7 cellular contexts compared by ENCODE assay signal in the genomic region with DNA sequence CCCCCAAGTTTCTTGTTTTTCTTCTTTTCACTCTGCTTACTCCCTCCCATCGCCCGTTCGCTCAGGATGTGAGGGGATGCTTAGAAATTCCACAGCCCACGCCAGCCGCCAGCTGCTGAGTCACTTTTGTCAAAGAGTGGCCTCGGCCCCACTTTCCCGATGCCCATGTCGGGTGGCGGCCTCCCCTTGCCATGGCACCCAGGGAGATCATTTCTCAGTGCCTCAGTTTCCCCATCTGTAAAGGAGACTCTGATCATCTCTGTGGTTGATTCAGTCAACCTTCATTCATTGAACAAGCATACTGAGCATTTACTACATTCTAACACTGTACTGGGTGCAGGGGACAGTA. TPM values are rescaled to one million over a fixed set of nuclear protein-coding genes. Genes with fewer than 3 reads are reported as not detected.
DNase-seq lines count a peak whose midpoint lies in the region; ATAC-seq and TF ChIP-seq lines count a peak whose summit lies in the region.

No MANE protein-coding gene starts in this region.

- peak overlapping the region; percentile 10; the same call in 1 of the 2 replicates for H3K14ac ChIP-seq in H9 (ENCODE audit: insufficient read depth, low read length)

- no peak overlapping the region for H2BK120ac ChIP-seq in H9 (ENCODE audit: low read depth, low read length, poor library complexity, severe bottlenecking)

- H4K20me1 ChIP-seq in H9 (ENCODE audit: control insufficient read depth, insufficient read depth, insufficient read length): no peaks in the 10 kb centered on the region

- H2BK20ac ChIP-seq in H9 (ENCODE audit: low read depth, low read length, poor library complexity, severe bottlenecking): no peak overlapping the region

- peak overlapping the region; percentile 32 for H3K4me3 ChIP-seq in kidney epithelial cell (ENCODE audit: low read depth, low read length)

- H2BK12ac ChIP-seq in H9 (ENCODE audit: insufficient read length, low read depth, low read length): no peak overlapping the region

- H4K8ac ChIP-seq in H9 (replicated peaks; ENCODE audit: insufficient read length, low read depth, low read length): no peak overlapping the region

- no peaks in the 10 kb centered on the region for H3K9me3 Mint-ChIP-seq in H9
- H3K9me3 Mint-ChIP-seq in activated T-helper 17 cell treated with anti-CD3 and anti-CD28 coated beads, Interleukin-2, amount 50 U/mL, for 72 hours: no peaks in the 10 kb centered on the region

- H3K27ac ChIP-seq in H9 (ENCODE audit: insufficient read length, low read depth, low read length): no peak overlapping the region
- peak overlapping the region; percentile 80 for H3K27ac ChIP-seq in temporal lobe (ENCODE audit: low read depth, low read length)

- no peak overlapping the region for H2BK5ac ChIP-seq in H9 (ENCODE audit: insufficient read length, low read length)

- no peak overlapping the region for H4K91ac ChIP-seq in H9 (ENCODE audit: insufficient read length, low read depth, low read length)

- H3K9ac ChIP-seq in H9 (ENCODE audit: extremely low read depth, insufficient read length, low read length): no peak overlapping the region

- no peak overlapping the region for H3K18ac ChIP-seq in H9 (ENCODE audit: insufficient read length, low read depth, low read length)

- no peak for ATAC-seq in activated T-helper 17 cell treated with anti-CD3 and anti-CD28 coated beads, Interleukin-2, amount 50 U/mL, for 72 hours (replicated peaks)
- ATAC-seq in GM21447 (IDR thresholded peaks at IDR 0.05; ENCODE audit: unreplicated experiment) (no peak), GM21515 (IDR thresholded peaks at IDR 0.05; ENCODE audit: unreplicated experiment) (no peak)

- H3K4me3 Mint-ChIP-seq in H9: peak overlapping the region; percentile 42 to 79; a peak in 4 of 5 replicates
- H3K4me3 Mint-ChIP-seq in activated T-helper 17 cell treated with anti-CD3 and anti-CD28 coated beads, Interleukin-2, amount 50 U/mL, for 72 hours: peak overlapping the region; percentile 75

- H2AK5ac ChIP-seq in H9 (ENCODE audit: insufficient read length, low read length): no peak overlapping the region

- no peak overlapping the region for H3K4ac ChIP-seq in H9 (ENCODE audit: low read depth, low read length)

- H4K5ac ChIP-seq in H9 (ENCODE audit: insufficient read length, low read depth, low read length): no peak overlapping the region

- H3K56ac ChIP-seq in H9 (ENCODE audit: insufficient read length, low read depth, low read length): no peak overlapping the region

- no peaks in the 10 kb centered on the region for H3K36me3 ChIP-seq in kidney epithelial cell (ENCODE audit: control insufficient read depth, insufficient read depth, low read length)

- H2BK15ac ChIP-seq in H9 (ENCODE audit: low read depth, low read length): no peak overlapping the region

- peaks cover 24 to 39% of the 10 kb centered on the region in 2 experiments for H3K4me1 Mint-ChIP-seq in H9
- H3K4me1 Mint-ChIP-seq in activated T-helper 17 cell treated with anti-CD3 and anti-CD28 coated beads, Interleukin-2, amount 50 U/mL, for 72 hours: peaks cover 6% of the 10 kb centered on the region

- no peak for TF ChIP-seq CTCF in H9 (conservative IDR thresholded peaks at IDR 0.05)
- no peak for TF ChIP-seq CTCF in kidney epithelial cell (IDR thresholded peaks at IDR 0.05; ENCODE audit: insufficient read depth, low read length, poor library complexity, severe bottlenecking)

- peak overlapping the region in 1 of 3 experiments; percentile 68; a peak in 2 of 7 replicates for H3K27ac Mint-ChIP-seq in H9
- H3K27ac Mint-ChIP-seq in activated T-helper 17 cell treated with anti-CD3 and anti-CD28 coated beads, Interleukin-2, amount 50 U/mL, for 72 hours: peak overlapping the region; percentile 84

- DNase-seq in H9: no peak
- no peak for DNase-seq in kidney epithelial cell (ENCODE audit: low read depth)
- DNase-seq in NCI-H2171 (lab: John Stamatoyannopoulos, UW): no peak

- peaks cover 5% of the 10 kb centered on the region for H3K23me2 ChIP-seq in H9 (ENCODE audit: insufficient read length, low read depth, low read length, poor library complexity, severe bottlenecking)

- H3K27me3 Mint-ChIP-seq in H9 (ENCODE audit: low read depth): peaks cover 34% of the 10 kb centered on the region
- H3K27me3 Mint-ChIP-seq in activated T-helper 17 cell treated with anti-CD3 and anti-CD28 coated beads, Interleukin-2, amount 50 U/mL, for 72 hours: peaks cover 22% of the 10 kb centered on the region

- WGBS in H9 (ENCODE audit: extremely low coverage, insufficient read length, low lambda C conversion rate): no CpG with 5 or more reads among the region's 9 CpGs

- no peaks in the 10 kb centered on the region for H3K9me3 ChIP-seq in H9 (ENCODE audit: control insufficient read depth, low read depth, low read length)

- H3K4me2 ChIP-seq in H9 (ENCODE audit: insufficient read depth, insufficient read length, low read length): peak overlapping the region; percentile 27

- no peaks in the 10 kb centered on the region for H3K79me1 ChIP-seq in H9 (ENCODE audit: insufficient read depth, low read depth, low read length, poor library complexity, severe bottlenecking)

- peaks cover 4% of the 10 kb centered on the region for H3K4me1 ChIP-seq in H9 (ENCODE audit: insufficient read depth, low read length)

- no peaks in the 10 kb centered on the region for H3K79me2 ChIP-seq in H9 (ENCODE audit: insufficient read depth, low read length)

- H3T11ph ChIP-seq in H9 (ENCODE audit: low read length): no peak overlapping the region

- no peak overlapping the region for H3K23ac ChIP-seq in H9 (ENCODE audit: insufficient read length, low read depth, low read length)

- no peaks in the 10 kb centered on the region; a peak in 1 of 7 replicates for H3K36me3 Mint-ChIP-seq in H9 (ENCODE audit: insufficient read depth in 1 of 3, low read depth in 3 of 3)
- no peaks in the 10 kb centered on the region for H3K36me3 Mint-ChIP-seq in activated T-helper 17 cell treated with anti-CD3 and anti-CD28 coated beads, Interleukin-2, amount 50 U/mL, for 72 hours (ENCODE audit: low read depth)

- H3K27me3 ChIP-seq in H9 (ENCODE audit: insufficient read depth, low read length) (no peaks in the 10 kb centered on the region; the same call in 1 of the 2 replicates), kidney epithelial cell (ENCODE audit: control insufficient read depth, insufficient read depth, low read length) (no peaks in the 10 kb centered on the region)

- peak overlapping the region; percentile 81 for H2AFZ ChIP-seq in H9 (ENCODE audit: low read length)

RNA-seq across cellular contexts. Expression of a gene that starts 0.4 kb away (rescaled TPM):
- total RNA-seq in H9 (2021): 2.2 and 3.9 TPM in 2 replicates
- under 1 TPM; 0.26 to 0.76 TPM for total RNA-seq in activated T-helper 17 cell treated with anti-CD3 and anti-CD28 coated beads, Interleukin-2, amount 50 U/mL, for 72 hours
- 17.1 and 18.3 TPM in 2 replicates for total RNA-seq in kidney epithelial cell
- total RNA-seq in temporal lobe: 19.4 TPM

RNA-seq across cellular contexts. Expression of a gene that starts 10.6 kb away (rescaled TPM):
- total RNA-seq in H9 (2021) (0.22 TPM in 1 of 2 replicates, not detected in the other), kidney epithelial cell (0.33 and 0.48 TPM in 2 replicates), temporal lobe (not detected)
- not detected for total RNA-seq in activated T-helper 17 cell treated with anti-CD3 and anti-CD28 coated beads, Interleukin-2, amount 50 U/mL, for 72 hours

RNA-seq across cellular contexts. Expression of a gene that starts 33.9 kb away (rescaled TPM):
- total RNA-seq in H9 (2021) (not detected in 2 replicates), kidney epithelial cell (not detected in 2 replicates), temporal lobe (1.5 TPM)
- not detected for total RNA-seq in activated T-helper 17 cell treated with anti-CD3 and anti-CD28 coated beads, Interleukin-2, amount 50 U/mL, for 72 hours
